In genomic region chr9:111903996-111904395, GRCh38 we compare ENCODE assay signal across 16 cellular contexts. TPM values are rescaled to one million over a fixed set of nuclear protein-coding genes. Genes with fewer than 3 reads are reported as not detected.
DNase-seq lines count a peak whose midpoint lies in the region; ATAC-seq and TF ChIP-seq lines count a peak whose summit lies in the region.
"Had no signal": no experiment of that assay in that cellular context is flagged by ENCODE, and none has a peak within 500 bp of the region (broad histone marks: within the 10 kb centered on the region; RNA-seq: fewer than 3 reads in every experiment).

No MANE protein-coding gene starts in this region.

- no peaks in the 10 kb centered on the region for H3K9me3 ChIP-seq in GM23248 (ENCODE audit: low read depth)

- peaks cover 10% of the 10 kb centered on the region; the same call in 1 of the 2 replicates for H3K36me3 ChIP-seq in GM23248 (ENCODE audit: low read depth)
- H3K36me3 ChIP-seq: WERI-Rb-1 had no signal

- no peaks in the 10 kb centered on the region for H3K27me3 Mint-ChIP-seq in progenitor cell of endocrine pancreas

- H3K4me2 ChIP-seq in GM23248 (ENCODE audit: unreplicated experiment), result peak overlapping the region; percentile 19

- TF ChIP-seq POLR2A in erythroblast (IDR thresholded peaks at IDR 0.05; ENCODE audit: low read length), result no peak

- TF ChIP-seq CTCF in progenitor cell of endocrine pancreas (IDR thresholded peaks at IDR 0.05; ENCODE audit: unreplicated experiment), result no peak

- H3K4me1 ChIP-seq in GM23248 (ENCODE audit: insufficient read depth), result peaks cover 51% of the 10 kb centered on the region

- no peaks in the 10 kb centered on the region for H3K9me2 ChIP-seq in GM23248 (ENCODE audit: insufficient read depth)

- peaks cover 43% of the 10 kb centered on the region for H4K20me1 ChIP-seq in GM23248 (ENCODE audit: insufficient read depth)

- no peak overlapping the region for H3K4me3 Mint-ChIP-seq in progenitor cell of endocrine pancreas (ENCODE audit: low read depth)
- H3K4me3 Mint-ChIP-seq: neural crest cell had no signal

- ATAC-seq in GM18498 (IDR thresholded peaks at IDR 0.05; ENCODE audit: unreplicated experiment), result no peak
- ATAC-seq: HCT116 had no signal

- H3K27me3 ChIP-seq in GM23248 (replicated peaks; ENCODE audit: insufficient read depth), result no peaks in the 10 kb centered on the region

- H3K9ac ChIP-seq in GM23248, result no peak overlapping the region

- no peak overlapping the region for H2AFZ ChIP-seq in GM23248

- 73 to 81% methylated on average over 2 of the region's 2 CpGs for WGBS in GM23248 (ENCODE audit: low coverage in 1 of 2, low lambda C conversion rate in 2 of 2, missing lambda C conversion rate in 2 of 2), 2 experiments

- H3K4me3 ChIP-seq in GM23248, result no peak overlapping the region; the same call in 1 of the 2 replicates

- peaks cover 23% of the 10 kb centered on the region for H3K4me1 Mint-ChIP-seq in progenitor cell of endocrine pancreas (ENCODE audit: low read depth)

- H3K27ac Mint-ChIP-seq in progenitor cell of endocrine pancreas, result peak overlapping the region; percentile 1

- no peaks in the 10 kb centered on the region for H3K9me3 Mint-ChIP-seq in progenitor cell of endocrine pancreas (ENCODE audit: low read depth)
- H3K9me3 Mint-ChIP-seq: neural crest cell had no signal

- H3F3A ChIP-seq in GM23248 (ENCODE audit: insufficient read depth), result peaks cover 77% of the 10 kb centered on the region

- peaks cover 100% of the 10 kb centered on the region for H3K79me2 ChIP-seq in GM23248 (ENCODE audit: insufficient read depth)

- in situ Hi-C loops in GM23248 (cut with MboI), result no loop called here

- no peak overlapping the region for H3K27ac ChIP-seq in GM23248
- H3K27ac ChIP-seq: C4-2B, WERI-Rb-1 had no signal

- peaks cover 3% of the 10 kb centered on the region for H3K36me3 Mint-ChIP-seq in progenitor cell of endocrine pancreas (ENCODE audit: insufficient read depth)

- DNase-seq in GM23248 (no peak), NCI-H69 (lab: John Stamatoyannopoulos, UW) (peak; percentile 43), erythroblast (lab: John Stamatoyannopoulos, UW) (peak; percentile 13 to 39), progenitor cell of endocrine pancreas (ENCODE audit: low spot score, unreplicated experiment) (no peak), SW480 (ENCODE audit: low spot score) (no peak), ureter (ENCODE audit: low spot score) (no peak)
- DNase-seq: activated gamma-delta T cell treated with Interleukin-2 at 50 U/mL for 16 hours; KG1; NCI-H1417 treated with DMSO at 0.1 percent for 48 hours; NCI-H446; stimulated activated naive CD4-positive, alpha-beta T cell; WERI-Rb-1 had no signal

RNA-seq across cellular contexts. Expression of gene UGCG, which starts 7.4 kb away (rescaled TPM):
- total RNA-seq in GM23248 (2014; rRNA removed; shearing (Covaris generic)), result 148 and 172 TPM in 2 replicates
- polyA plus RNA-seq in GM23248 (2016; fragmentation: Nextera tagmentation; extraction: Ambion mirVana), result 73.1 and 73.6 TPM in 2 replicates
- 26.8 and 27.7 TPM in 2 replicates for total RNA-seq in progenitor cell of endocrine pancreas
- 52.1 TPM for total RNA-seq in ureter

Comparison
In these comparisons a context has a peak if more than half of its experiments do, and no peak if none do; other contexts are left out.
1. DNase-seq: peak in NCI-H69 (single experiment) and erythroblast (2 of 2); none in GM23248 (single experiment), progenitor cell of endocrine pancreas (single experiment), SW480 (single experiment) and ureter (single experiment).